In genomic region chr1:116306837-116307442, GRCh38 we compare ENCODE assay signal across 15 cellular contexts.
DNase-seq lines count a peak whose midpoint lies in the region; ATAC-seq, FAIRE-seq and TF ChIP-seq lines count a peak whose summit lies in the region.
"Had no signal": no experiment of that assay in that cellular context is flagged by ENCODE, and none has a peak within 500 bp of the region (broad histone marks: within the 10 kb centered on the region; RNA-seq: fewer than 3 reads in every experiment).

No MANE protein-coding gene starts in this region.

- H3K9me1 ChIP-seq in keratinocyte (ENCODE audit: control insufficient read depth, extremely low read depth, insufficient read depth, low read length), result no peaks in the 10 kb centered on the region

- 50% methylated on average over 5 of the region's 5 CpGs for WGBS in right lobe of liver (ENCODE audit: insufficient coverage, low coverage, low lambda C conversion rate, missing lambda C conversion rate)

- H3K4me3 ChIP-seq in Karpas-422 (ENCODE audit: low read length) (no peak overlapping the region), keratinocyte (ENCODE audit: control insufficient read depth in 2 of 3, extremely low read depth in 1 of 3, insufficient read depth in 2 of 3, low read depth in 1 of 3, low read length in 3 of 3) (no peak overlapping the region), right lobe of liver (no peak overlapping the region), upper lobe of right lung (no peak overlapping the region)
- H3K4me3 ChIP-seq: BLaER1 treated with 17β-estradiol and CSF1 and Interleukin-3, amounts not matched to agents 10 nM and 100 nM had no signal

- H3K36me3 Mint-ChIP-seq in activated CD4-positive, alpha-beta T cell treated with anti-CD3 and anti-CD28 coated beads for 36 hours (ENCODE audit: low read depth), result no peaks in the 10 kb centered on the region
- no peaks in the 10 kb centered on the region for H3K36me3 Mint-ChIP-seq in mesothelial cell of epicardium
- H3K36me3 Mint-ChIP-seq: CD4-positive, CD25-positive, alpha-beta regulatory T cell had no signal

- H3K27ac ChIP-seq in Karpas-422 (ENCODE audit: low read length), result no peak overlapping the region
- H3K27ac ChIP-seq in keratinocyte (ENCODE audit: control insufficient read depth, insufficient read depth, low read length), result no peak overlapping the region
- no peak overlapping the region for H3K27ac ChIP-seq in right lobe of liver
- H3K27ac ChIP-seq in upper lobe of right lung, result no peak overlapping the region
- H3K27ac ChIP-seq: BLaER1 treated with 17β-estradiol and CSF1 and Interleukin-3, amounts not matched to agents 10 nM and 100 nM had no signal

- POLR2A ChIA-PET in activated CD4-positive, alpha-beta T cell treated with anti-CD3 and anti-CD28 coated beads for 36 hours (lab: Charles Lee), result no interaction called here

- peaks cover 3% of the 10 kb centered on the region; the same call in 1 of the 2 replicates for H3K36me3 ChIP-seq in Karpas-422 (ENCODE audit: insufficient read depth, low read length)
- no peaks in the 10 kb centered on the region for H3K36me3 ChIP-seq in keratinocyte (ENCODE audit: control insufficient read depth in 2 of 2, extremely low read depth in 1 of 2, insufficient read depth in 2 of 2, low read length in 2 of 2)
- no peaks in the 10 kb centered on the region for H3K36me3 ChIP-seq in right lobe of liver
- no peaks in the 10 kb centered on the region for H3K36me3 ChIP-seq in upper lobe of right lung
- H3K36me3 ChIP-seq: BLaER1 treated with 17β-estradiol and CSF1 and Interleukin-3, amounts not matched to agents 10 nM and 100 nM had no signal

- H3K27me3 ChIP-seq in Karpas-422 (ENCODE audit: low read length) (no peaks in the 10 kb centered on the region), keratinocyte (ENCODE audit: control insufficient read depth, extremely low read depth, insufficient read depth, low read length) (no peaks in the 10 kb centered on the region), right lobe of liver (no peaks in the 10 kb centered on the region), upper lobe of right lung (no peaks in the 10 kb centered on the region)
- H3K27me3 ChIP-seq: BLaER1 treated with 17β-estradiol and CSF1 and Interleukin-3, amounts not matched to agents 10 nM and 100 nM had no signal

- no peaks in the 10 kb centered on the region for H3K9me2 ChIP-seq in Karpas-422 (replicated peaks; ENCODE audit: insufficient read depth, low read length)

- CTCF ChIA-PET in activated CD4-positive, alpha-beta T cell treated with anti-CD3 and anti-CD28 coated beads for 36 hours (lab: Charles Lee), result interaction anchor here (1.1 to 2.4 kb wide), 2 partner anchors 12 to 178 kb away, joined by 4 to 6 read pairs; no protein-coding TSS in a partner anchor

- FAIRE-seq in keratinocyte (lab: Jason Lieb, UNC), result peak; percentile 56

- dilution Hi-C loops in keratinocyte (cut with MboI; ENCODE audit: extremely low pct_ligation_motif_present, low sequenced_read_pairs), result no loop called here

- TF ChIP-seq POLR2A in right lobe of liver (IDR thresholded peaks at IDR 0.05), result no peak

- H3K9me3 ChIP-seq in Karpas-422 (ENCODE audit: low read length) (peaks cover 5% of the 10 kb centered on the region; the same call in 1 of the 2 replicates), keratinocyte (ENCODE audit: control insufficient read depth, low read depth, low read length) (no peaks in the 10 kb centered on the region), right lobe of liver (no peaks in the 10 kb centered on the region), upper lobe of right lung (no peaks in the 10 kb centered on the region)

- no peak overlapping the region for H3K4me3 Mint-ChIP-seq in activated CD4-positive, alpha-beta T cell treated with anti-CD3 and anti-CD28 coated beads for 36 hours
- H3K4me3 Mint-ChIP-seq in mesothelial cell of epicardium, result no peak overlapping the region
- H3K4me3 Mint-ChIP-seq: CD4-positive, CD25-positive, alpha-beta regulatory T cell; HFFc6 had no signal

- H2AFZ ChIP-seq in Karpas-422 (ENCODE audit: low read length), result peak overlapping the region; percentile 39; the same call in 1 of the 2 replicates
- no peak overlapping the region for H2AFZ ChIP-seq in keratinocyte (ENCODE audit: control insufficient read depth, low read length)

- H3K27me3 Mint-ChIP-seq in activated CD4-positive, alpha-beta T cell treated with anti-CD3 and anti-CD28 coated beads for 36 hours, result no peaks in the 10 kb centered on the region
- H3K27me3 Mint-ChIP-seq in mesothelial cell of epicardium (ENCODE audit: low read depth), result no peaks in the 10 kb centered on the region

- H3K4me2 ChIP-seq in Karpas-422 (ENCODE audit: low read depth, low read length, poor library complexity, severe bottlenecking) (no peak overlapping the region), keratinocyte (ENCODE audit: control insufficient read depth, extremely low read depth, insufficient read depth, low read depth, low read length) (no peak overlapping the region)
- H3K4me2 ChIP-seq: BLaER1 treated with 17β-estradiol and CSF1 and Interleukin-3, amounts not matched to agents 10 nM and 100 nM had no signal

- TF ChIP-seq CTCF in keratinocyte (optimal IDR thresholded peaks at IDR 0.05 in 1 of 3, IDR thresholded peaks at IDR 0.05 in 1 of 3, conservative IDR thresholded peaks at IDR 0.05 in 1 of 3; ENCODE audit: extremely low read depth in 1 of 3, insufficient read depth in 2 of 3, low read length in 3 of 3) (no peak), right lobe of liver (IDR thresholded peaks at IDR 0.05) (no peak), upper lobe of right lung (IDR thresholded peaks at IDR 0.05) (no peak), mesothelial cell of epicardium (IDR thresholded peaks at IDR 0.05; ENCODE audit: unreplicated experiment) (no peak)

- ATAC-seq in right lobe of liver (peak; percentile 36 to 72 (median 56)), upper lobe of right lung (peak; percentile 56)
- ATAC-seq in activated CD4-positive, alpha-beta T cell treated with anti-CD3 and anti-CD28 coated beads for 36 hours, result no peak

- peaks cover 15% of the 10 kb centered on the region for H3K4me1 Mint-ChIP-seq in activated CD4-positive, alpha-beta T cell treated with anti-CD3 and anti-CD28 coated beads for 36 hours
- H3K4me1 Mint-ChIP-seq in mesothelial cell of epicardium, result peaks cover 30% of the 10 kb centered on the region

- intact Hi-C loops in right lobe of liver (cut with DNase I) (no loop called here), upper lobe of right lung (cut with DNase I) (no loop called here)
- intact Hi-C loops in activated CD4-positive, alpha-beta T cell treated with anti-CD3 and anti-CD28 coated beads for 36 hours (cut with DNase I, micrococcal nuclease), result no loop called here

- H3K9me3 Mint-ChIP-seq in activated CD4-positive, alpha-beta T cell treated with anti-CD3 and anti-CD28 coated beads for 36 hours (ENCODE audit: low read depth), result no peaks in the 10 kb centered on the region
- H3K9me3 Mint-ChIP-seq in mesothelial cell of epicardium, result peaks cover 6% of the 10 kb centered on the region
- H3K9me3 Mint-ChIP-seq: HFFc6 had no signal

- H3K27ac Mint-ChIP-seq in activated CD4-positive, alpha-beta T cell treated with anti-CD3 and anti-CD28 coated beads for 36 hours, result no peak overlapping the region
- H3K27ac Mint-ChIP-seq in mesothelial cell of epicardium, result no peak overlapping the region
- H3K27ac Mint-ChIP-seq: CD4-positive, CD25-positive, alpha-beta regulatory T cell; HFFc6 had no signal

- DNase-seq in Karpas-422, result no peak
- no peak for DNase-seq in keratinocyte (ENCODE audit: low read depth, low spot score)
- DNase-seq in right lobe of liver, result no peak
- no peak for DNase-seq in upper lobe of right lung
- no peak for DNase-seq in activated CD4-positive, alpha-beta T cell treated with anti-CD3 and anti-CD28 coated beads for 36 hours
- no peak for DNase-seq in iPS-NIHi11 (ENCODE audit: low spot score)
- DNase-seq in mesothelial cell of epicardium (ENCODE audit: low spot score in 2 of 2, unreplicated experiment in 2 of 2), result no peak
- DNase-seq: ACHN; CD4-positive, CD25-positive, alpha-beta regulatory T cell; DMS53; GF-D8; HCEC 1CT; HFFc6; IMR-90 had no signal

- H3K9ac ChIP-seq in Karpas-422 (ENCODE audit: low read length) (no peak overlapping the region), keratinocyte (ENCODE audit: control insufficient read depth, extremely low read depth, insufficient read depth, low read length) (no peak overlapping the region)
- H3K9ac ChIP-seq: BLaER1 treated with 17β-estradiol and CSF1 and Interleukin-3, amounts not matched to agents 10 nM and 100 nM had no signal

- H3K79me2 ChIP-seq in Karpas-422 (ENCODE audit: low read length), result no peaks in the 10 kb centered on the region
- H3K79me2 ChIP-seq in keratinocyte (ENCODE audit: control insufficient read depth, insufficient read depth, low read length), result no peaks in the 10 kb centered on the region

- H4K20me1 ChIP-seq in Karpas-422 (ENCODE audit: insufficient read depth, low read depth, low read length) (no peaks in the 10 kb centered on the region), keratinocyte (ENCODE audit: control insufficient read depth, extremely low read depth, insufficient read depth, low read length) (no peaks in the 10 kb centered on the region)
- H4K20me1 ChIP-seq: BLaER1 treated with 17β-estradiol and CSF1 and Interleukin-3, amounts not matched to agents 10 nM and 100 nM had no signal

- H3K4me1 ChIP-seq in Karpas-422 (ENCODE audit: low read length), result peaks cover 39% of the 10 kb centered on the region
- H3K4me1 ChIP-seq in keratinocyte (ENCODE audit: control insufficient read depth, extremely low read depth, insufficient read depth, low read length), result peaks cover 4% of the 10 kb centered on the region
- H3K4me1 ChIP-seq in right lobe of liver, result peaks cover 0 to 5% (median 0%) of the 10 kb centered on the region in 4 donors
- no peaks in the 10 kb centered on the region for H3K4me1 ChIP-seq in upper lobe of right lung
